ENCODE assay signal across 20 cellular contexts in genomic region chr4:108001540-108001939, GRCh38. TPM values are rescaled to one million over a fixed set of nuclear protein-coding genes. Genes with fewer than 3 reads are reported as not detected.
A peak's percentile ranks its signal among the peaks of the same experiment; 100 is the strongest.
DNase-seq lines count a peak whose midpoint lies in the region; ATAC-seq, FAIRE-seq and TF ChIP-seq lines count a peak whose summit lies in the region.
"Had no signal": no experiment of that assay in that cellular context is flagged by ENCODE, and none has a peak within 500 bp of the region (broad histone marks: within the 10 kb centered on the region; RNA-seq: fewer than 3 reads in every experiment).

No MANE protein-coding gene starts in this region.

- peaks cover 65% of the 10 kb centered on the region for H3K4me1 Mint-ChIP-seq in HFFc6 (ENCODE audit: low read depth)

- H3K9me3 Mint-ChIP-seq in HFFc6 = no peaks in the 10 kb centered on the region

- H3K9me3 ChIP-seq in ascending aorta (no peaks in the 10 kb centered on the region), PC-3 (ENCODE audit: low read length) (no peaks in the 10 kb centered on the region)
- H3K9me3 ChIP-seq: Caco-2 had no signal

- no peak for ATAC-seq in PC-3

- no peak overlapping the region for H4K8ac ChIP-seq in mesendoderm (ENCODE audit: low read depth, low read length)

- H3K27ac Mint-ChIP-seq in HFFc6 = no peak overlapping the region

- H3K18ac ChIP-seq in mesendoderm (ENCODE audit: low read length) = no peak overlapping the region

- H3K4me2 ChIP-seq in mesendoderm (ENCODE audit: low read length) (no peak overlapping the region), PC-3 (ENCODE audit: low read length) (no peak overlapping the region)
- H3K4me2 ChIP-seq: KMS-11 had no signal

- H2BK120ac ChIP-seq in mesendoderm (ENCODE audit: low read depth, low read length) = no peak overlapping the region

- DNase-seq in EH (ENCODE audit: low read depth) = peak; percentile 51
- peak; percentile 15 for DNase-seq in HFFc6
- no peak for DNase-seq in ascending aorta (ENCODE audit: low spot score in 2 of 2)
- peak; percentile 15 for DNase-seq in iris pigment epithelial cell (ENCODE audit: low read depth)
- DNase-seq in RCC 7860 (ENCODE audit: low spot score) = no peak
- DNase-seq in mesendoderm = no peak
- DNase-seq in globus pallidus (ENCODE audit: low spot score) = no peak
- no peak for DNase-seq in PC-3
- DNase-seq: Caco-2; CD4-positive, CD25-positive, alpha-beta regulatory T cell; DMS153; MM.1S; NCI-H1105 treated with DMSO at 0.1 percent for 48 hours; NCI-H1694 treated with DMSO at 0.1 percent for 48 hours; NCI-H2107; NCI-H226; NCI-H524 treated with DMSO at 0.1 percent for 48 hours; SHP77 treated with DMSO at 0.1 percent for 48 hours had no signal

- H3K4me1 ChIP-seq in ascending aorta (peaks cover 15 to 48% of the 10 kb centered on the region in 2 donors), mesendoderm (ENCODE audit: control insufficient read depth, low read depth, low read length) (no peaks in the 10 kb centered on the region), PC-3 (ENCODE audit: insufficient read depth, low read length) (no peaks in the 10 kb centered on the region; the same call in 1 of the 2 replicates)
- H3K4me1 ChIP-seq: Caco-2 had no signal

- peaks cover 3% of the 10 kb centered on the region for H3K79me2 ChIP-seq in mesendoderm (ENCODE audit: control insufficient read depth, insufficient read depth, low read length)
- H3K79me2 ChIP-seq in PC-3 (ENCODE audit: low read length) = 0 out of 2 replicates have a peak, but pooled peaks cover 11% of the 10 kb centered on the region

- H3K36me3 Mint-ChIP-seq in HFFc6 (ENCODE audit: low read depth) = peaks cover 15% of the 10 kb centered on the region

- H3K9ac ChIP-seq in mesendoderm (ENCODE audit: low read length) (no peak overlapping the region), PC-3 (ENCODE audit: low read length) (no peak overlapping the region)
- H3K9ac ChIP-seq: KMS-11 had no signal

- H2BK15ac ChIP-seq in mesendoderm (replicated peaks; ENCODE audit: low read depth) = no peak overlapping the region

- 0 out of 2 replicates have a peak, but pooled peaks cover 3% of the 10 kb centered on the region for H4K20me1 ChIP-seq in PC-3 (ENCODE audit: low read length)

- H3K27me3 ChIP-seq in ascending aorta = no peaks in the 10 kb centered on the region
- H3K27me3 ChIP-seq in mesendoderm (ENCODE audit: insufficient read depth, low read length, poor library complexity) = no peaks in the 10 kb centered on the region
- H3K27me3 ChIP-seq in PC-3 (ENCODE audit: low read length) = no peaks in the 10 kb centered on the region

- BruUV-seq in PC-3 (replicated peaks; lab: Mats Ljungman, UMichigan) = no TSS peak

- H4K5ac ChIP-seq in mesendoderm (ENCODE audit: low read length) = no peak overlapping the region

- H2AFZ ChIP-seq in PC-3 (ENCODE audit: low read length) = no peak overlapping the region

- H3K4me3 Mint-ChIP-seq in HFFc6 = no peak overlapping the region
- H3K4me3 Mint-ChIP-seq: CD4-positive, CD25-positive, alpha-beta regulatory T cell had no signal

- no peaks in the 10 kb centered on the region for H3K9me2 ChIP-seq in PC-3 (replicated peaks; ENCODE audit: low read length)

- no peak overlapping the region for H3K4me3 ChIP-seq in ascending aorta
- no peak overlapping the region for H3K4me3 ChIP-seq in mesendoderm (ENCODE audit: low read length)
- H3K4me3 ChIP-seq in PC-3 (ENCODE audit: low read length) = no peak overlapping the region

- no peak overlapping the region for H2AK5ac ChIP-seq in mesendoderm (ENCODE audit: low read length)

- H2BK5ac ChIP-seq in mesendoderm (ENCODE audit: low read length) = no peak overlapping the region

- H3K36me3 ChIP-seq in ascending aorta (no peaks in the 10 kb centered on the region), mesendoderm (ENCODE audit: control insufficient read depth, insufficient read depth, low read length) (no peaks in the 10 kb centered on the region), PC-3 (ENCODE audit: low read depth, low read length) (0 out of 2 replicates have a peak, but pooled peaks cover 2% of the 10 kb centered on the region)

- WGBS in mesendoderm (ENCODE audit: extremely low coverage, insufficient coverage, low lambda C conversion rate) = no CpG with 5 or more reads among the region's 2 CpGs

- intact Hi-C loops in ascending aorta (cut with DNase I) = loop anchor here (10.0 kb wide), 2 partner anchors 1433 to 1637 kb away; partner anchors contain the start of genes GIMD1 and SEC24B
- intact Hi-C loops in PC-3 (cut with micrococcal nuclease) = no loop called here

- no peak overlapping the region for H3K23ac ChIP-seq in mesendoderm (ENCODE audit: low read length)

- no peak for TF ChIP-seq CTCF in HFFc6 (IDR thresholded peaks at IDR 0.05)
- no peak for TF ChIP-seq CTCF in ascending aorta (IDR thresholded peaks at IDR 0.05)
- no peak for TF ChIP-seq CTCF in PC-3 (conservative IDR thresholded peaks at IDR 0.05; ENCODE audit: low read depth, low read length)

- CTCF ChIA-PET in PC-3 (lab: Charles Lee) = no interaction called here

- no peaks in the 10 kb centered on the region for H3K27me3 Mint-ChIP-seq in HFFc6 (ENCODE audit: insufficient read depth)
- H3K27me3 Mint-ChIP-seq: CD4-positive, CD25-positive, alpha-beta regulatory T cell had no signal

- POLR2A ChIA-PET in PC-3 (lab: Charles Lee; ENCODE audit: unreplicated experiment) = no interaction called here

- peaks cover 15% of the 10 kb centered on the region for H3K79me1 ChIP-seq in mesendoderm (ENCODE audit: low read length)

- no peaks in the 10 kb centered on the region for H3F3A ChIP-seq in PC-3 (ENCODE audit: low read length, unreplicated experiment)

- peak overlapping the region; percentile 92 to 93 for H3K27ac ChIP-seq in ascending aorta
- no peak overlapping the region for H3K27ac ChIP-seq in mesendoderm (ENCODE audit: low read depth, low read length)
- H3K27ac ChIP-seq in PC-3 (ENCODE audit: low read length) = no peak overlapping the region
- H3K27ac ChIP-seq: KMS-11 had no signal

- no peak for FAIRE-seq in RCC 7860 (lab: Jason Lieb, UNC)
- FAIRE-seq: H1 had no signal

- no peak overlapping the region for H3K56ac ChIP-seq in mesendoderm (ENCODE audit: low read length)

- H3K4ac ChIP-seq in mesendoderm (ENCODE audit: low read depth, low read length) = no peak overlapping the region

RNA-seq across cellular contexts. Expression of gene HADH, which starts 11.9 kb away (rescaled TPM):
- 10 to 100 TPM; 28.9 to 35.5 (median 32.8) TPM for total RNA-seq in HFFc6 (2021; fragmentation: NEBNext Ultra II Directional; extraction: Animal tissue kit (Norgen Biotek cat#: 25700))
- total RNA-seq in ascending aorta (34.3 TPM), PC-3 (2014; rRNA removed) (10.8 and 17.5 TPM in 2 replicates)
- polyA plus RNA-seq in mesendoderm (2013, experiment 1 of 2) = 37.3 TPM
- polyA plus RNA-seq in mesendoderm (2013, experiment 2 of 2) = 36.6 TPM

Comparison
In these comparisons a context has a peak if more than half of its experiments do, and no peak if none do; other contexts are left out.
1. DNase-seq: peak in EH (single experiment), HFFc6 (single experiment) and iris pigment epithelial cell (single experiment); none in ascending aorta (0 of 2), RCC 7860 (single experiment), mesendoderm (single experiment), globus pallidus (single experiment) and PC-3 (single experiment).
2. H3K27ac ChIP-seq: peak in ascending aorta (2 of 2); none in mesendoderm (single experiment) and PC-3 (single experiment).